In the genomic region with DNA sequence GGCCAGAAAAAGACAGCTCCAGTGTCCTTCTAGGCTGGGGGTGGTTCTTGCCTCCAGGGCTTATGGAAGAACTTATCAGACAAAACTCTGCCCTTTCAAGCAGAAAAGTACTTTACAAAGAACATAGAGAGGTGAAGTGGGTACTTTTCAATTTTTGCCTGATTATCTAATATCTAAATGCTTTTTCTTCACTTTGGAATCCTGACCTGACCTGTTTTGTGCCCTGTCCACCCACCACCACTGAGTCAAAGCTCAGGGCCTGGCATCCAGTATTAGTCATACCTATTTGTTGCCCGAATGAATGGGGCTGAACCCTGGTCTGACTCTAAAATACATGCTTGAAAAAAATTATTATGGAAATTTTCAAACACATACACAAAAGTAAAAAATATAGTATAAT, we compare ENCODE assay signal across 1 cellular context.
TF ChIP-seq lines count a peak whose summit lies in the region.

No MANE protein-coding gene starts in this region.

TF ChIP-seq in K562, 482 proteins besides CTCF, POLR2A, EP300 and RAD21:
- no peak for TF ChIP-seq TCFL5 (CRISPR knock-in tag; conservative IDR thresholded peaks at IDR 0.05)
- TF ChIP-seq CEBPG (CRISPR knock-in tag; IDR thresholded peaks at IDR 0.05): no peak
- TF ChIP-seq CEBPG (tag; conservative IDR thresholded peaks at IDR 0.05 in 1 of 2, IDR thresholded peaks at IDR 0.05 in 1 of 2): no peak
- TF ChIP-seq RBM34 (IDR thresholded peaks at IDR 0.05; ENCODE audit: borderline replicate concordance, insufficient read depth, low read length): no peak
